In genomic region chr5:77087484-77088291, GRCh38 we compare ENCODE assay signal across 7 cellular contexts. TPM values are rescaled to one million over a fixed set of nuclear protein-coding genes. Genes with fewer than 3 reads are reported as not detected.
A peak's percentile ranks its signal among the peaks of the same experiment; 100 is the strongest.
DNase-seq lines count a peak whose midpoint lies in the region; ATAC-seq lines count a peak whose summit lies in the region.

No MANE protein-coding gene starts in this region.

- DNase-seq in MV-4-11 (lab: John Stamatoyannopoulos, UW), result peak; percentile 21
- peak; percentile 47 for DNase-seq in cerebellum (ENCODE audit: low spot score)
- DNase-seq in left lobe of liver (ENCODE audit: low spot score), result peak; percentile 87
- no peak for DNase-seq in DMS53 treated with DMSO at 0.1 percent for 48 hours (lab: John Stamatoyannopoulos, UW; ENCODE audit: unreplicated experiment)

- H3K9ac ChIP-seq in subcutaneous abdominal adipose tissue (ENCODE audit: low read length in 5 of 5), result peak overlapping the region; percentile 61 to 92 (median 87)

- peaks cover 0 to 5% (median 3%) of the 10 kb centered on the region in 5 donors for H3K36me3 ChIP-seq in subcutaneous abdominal adipose tissue (ENCODE audit: control insufficient read depth in 5 of 5, insufficient read depth in 5 of 5, low read length in 5 of 5)

- no peaks in the 10 kb centered on the region for H3K9me3 ChIP-seq in subcutaneous abdominal adipose tissue (ENCODE audit: control insufficient read depth in 5 of 5, low read length in 5 of 5)

- H3K4me3 ChIP-seq in subcutaneous abdominal adipose tissue (ENCODE audit: low read depth in 1 of 5, low read length in 5 of 5), result peak overlapping the region; percentile 88 to 93 (median 91)

- ATAC-seq in GM19351 (IDR thresholded peaks at IDR 0.05; ENCODE audit: unreplicated experiment) (peak; percentile 28), left lobe of liver (peak; percentile 75), HG02981 (IDR thresholded peaks at IDR 0.05; ENCODE audit: unreplicated experiment) (no peak)

- H3K4me1 ChIP-seq in subcutaneous abdominal adipose tissue (ENCODE audit: control insufficient read depth in 5 of 5, insufficient read depth in 5 of 5, low read length in 5 of 5), result peaks cover 3 to 27% (median 25%) of the 10 kb centered on the region in 5 donors

- H3K27me3 ChIP-seq in subcutaneous abdominal adipose tissue (ENCODE audit: control insufficient read depth in 5 of 5, insufficient read depth in 4 of 5, low read length in 5 of 5), result no peaks in the 10 kb centered on the region

- H3K27ac ChIP-seq in subcutaneous abdominal adipose tissue (ENCODE audit: low read depth, low read length), result peak overlapping the region; percentile 92

RNA-seq across cellular contexts. Expression of gene ZBED3, which starts 0.6 kb away (rescaled TPM):
- total RNA-seq in cerebellum, result 3.7 TPM
- 40.1 TPM for total RNA-seq in left lobe of liver

RNA-seq across cellular contexts. Expression of gene AGGF1, which starts 57.5 kb away (rescaled TPM):
- total RNA-seq in cerebellum (32.4 TPM), left lobe of liver (12.0 TPM)
